Comparison of ENCODE assay signal across 10 cellular contexts in genomic region chr1:206693592-206693991, GRCh38. TPM values are rescaled to one million over a fixed set of nuclear protein-coding genes. Genes with fewer than 3 reads are reported as not detected.
DNase-seq lines count a peak whose midpoint lies in the region; ATAC-seq and TF ChIP-seq lines count a peak whose summit lies in the region.
"Had no signal": no experiment of that assay in that cellular context is flagged by ENCODE, and none has a peak within 500 bp of the region (broad histone marks: within the 10 kb centered on the region; RNA-seq: fewer than 3 reads in every experiment).

No MANE protein-coding gene starts in this region.

- intact Hi-C loops in naive thymus-derived CD4-positive, alpha-beta T cell (cut with micrococcal nuclease): no loop called here

- no peak for ATAC-seq in activated T-cell treated with anti-CD3 and anti-CD28 coated beads, Interleukin-2, amount 50 U/mL, for 72 hours (replicated peaks in 1 of 2)
- no peak for ATAC-seq in naive thymus-derived CD4-positive, alpha-beta T cell

- H3K36me3 ChIP-seq in liver (ENCODE audit: control insufficient read depth in 4 of 4, insufficient read depth in 3 of 4, low read depth in 1 of 4, low read length in 3 of 4): peaks cover 0 to 3% (median 0%) of the 10 kb centered on the region in 4 donors
- H3K36me3 ChIP-seq in naive thymus-derived CD4-positive, alpha-beta T cell (ENCODE audit: control insufficient read depth in 2 of 3, insufficient read depth in 3 of 3, low read length in 3 of 3): peaks cover 0 to 29% (median 4%) of the 10 kb centered on the region in 3 experiments

- H3K9me3 ChIP-seq in liver (ENCODE audit: control insufficient read depth in 4 of 4, low read length in 3 of 4): no peaks in the 10 kb centered on the region
- no peaks in the 10 kb centered on the region for H3K9me3 ChIP-seq in naive thymus-derived CD4-positive, alpha-beta T cell (ENCODE audit: control insufficient read depth in 2 of 3, low read length in 3 of 3)

- H3K4me3 Mint-ChIP-seq in activated T-cell treated with anti-CD3 and anti-CD28 coated beads, Interleukin-2, amount 50 U/mL, for 72 hours: no peak overlapping the region
- no peak overlapping the region for H3K4me3 Mint-ChIP-seq in naive thymus-derived CD4-positive, alpha-beta T cell

- H3K4me1 Mint-ChIP-seq in activated T-cell treated with anti-CD3 and anti-CD28 coated beads, Interleukin-2, amount 50 U/mL, for 72 hours (ENCODE audit: low read depth): peaks cover 80% of the 10 kb centered on the region
- H3K4me1 Mint-ChIP-seq in naive thymus-derived CD4-positive, alpha-beta T cell: peaks cover 59 to 95% (median 89%) of the 10 kb centered on the region in 7 donors

- H3K27me3 Mint-ChIP-seq in activated T-cell treated with anti-CD3 and anti-CD28 coated beads, Interleukin-2, amount 50 U/mL, for 72 hours (ENCODE audit: low read depth): no peaks in the 10 kb centered on the region
- H3K27me3 Mint-ChIP-seq in naive thymus-derived CD4-positive, alpha-beta T cell: no peaks in the 10 kb centered on the region

- DNase-seq in LHCN-M2 (ENCODE audit: low read depth): peak; percentile 51
- DNase-seq in dermis blood vessel endothelial cell: peak; percentile 59
- DNase-seq in stromal cell of bone marrow (ENCODE audit: low read depth): peak; percentile 68
- DNase-seq in ureter (ENCODE audit: low spot score): no peak
- DNase-seq in activated T-cell treated with anti-CD3 and anti-CD28 coated beads, Interleukin-2, amount 50 U/mL, for 72 hours: no peak
- no peak for DNase-seq in naive thymus-derived CD4-positive, alpha-beta T cell
- no peak for DNase-seq in putamen (ENCODE audit: low spot score)
- DNase-seq: activated CD8-positive, alpha-beta memory T cell treated with anti-CD3 and anti-CD28 coated beads, Interleukin-2, amount 50 U/mL, for 4 hours; DMS53 had no signal

- H3K9me3 Mint-ChIP-seq in activated T-cell treated with anti-CD3 and anti-CD28 coated beads, Interleukin-2, amount 50 U/mL, for 72 hours: no peaks in the 10 kb centered on the region
- peaks cover 0 to 2% (median 0%) of the 10 kb centered on the region in 11 donors for H3K9me3 Mint-ChIP-seq in naive thymus-derived CD4-positive, alpha-beta T cell

- POLR2A ChIA-PET in naive thymus-derived CD4-positive, alpha-beta T cell (lab: Charles Lee): interaction anchor here (0.6 kb wide), 1 partner anchor 131 kb away, joined by 4 read pairs; no protein-coding TSS in a partner anchor

- no peak overlapping the region for H3K4me3 ChIP-seq in liver (ENCODE audit: low read depth in 1 of 3, low read length in 3 of 3)
- no peak overlapping the region for H3K4me3 ChIP-seq in naive thymus-derived CD4-positive, alpha-beta T cell (ENCODE audit: low read length)

- CTCF ChIA-PET in naive thymus-derived CD4-positive, alpha-beta T cell (lab: Charles Lee): no interaction called here

- H3K36me3 Mint-ChIP-seq in activated T-cell treated with anti-CD3 and anti-CD28 coated beads, Interleukin-2, amount 50 U/mL, for 72 hours (ENCODE audit: insufficient read depth in 2 of 2): peaks cover 2 to 17% of the 10 kb centered on the region in 2 donors
- H3K36me3 Mint-ChIP-seq in naive thymus-derived CD4-positive, alpha-beta T cell: peaks cover 9 to 40% (median 20%) of the 10 kb centered on the region in 5 donors

- peaks cover 49 to 74% (median 60%) of the 10 kb centered on the region in 4 donors for H3K4me1 ChIP-seq in liver (ENCODE audit: control insufficient read depth in 4 of 4, insufficient read depth in 4 of 4, low read length in 3 of 4)
- H3K4me1 ChIP-seq in naive thymus-derived CD4-positive, alpha-beta T cell (ENCODE audit: control insufficient read depth in 2 of 2, insufficient read depth in 2 of 2, low read length in 2 of 2): peaks cover 11 to 34% of the 10 kb centered on the region in 2 donors

- 32% methylated on average over 7 of the region's 7 CpGs for WGBS in liver

- no peak overlapping the region for H3K27ac Mint-ChIP-seq in activated T-cell treated with anti-CD3 and anti-CD28 coated beads, Interleukin-2, amount 50 U/mL, for 72 hours
- peak overlapping the region in 2 of 9 donors; percentile 37 to 53 for H3K27ac Mint-ChIP-seq in naive thymus-derived CD4-positive, alpha-beta T cell

- TF ChIP-seq CTCF in liver (IDR thresholded peaks at IDR 0.05; ENCODE audit: low read depth, low read length, missing input control): no peak

- no peaks in the 10 kb centered on the region for H3K27me3 ChIP-seq in liver (ENCODE audit: control insufficient read depth in 4 of 4, insufficient read depth in 4 of 4, low read length in 3 of 4)
- H3K27me3 ChIP-seq in naive thymus-derived CD4-positive, alpha-beta T cell (ENCODE audit: control insufficient read depth in 2 of 2, insufficient read depth in 2 of 2, low read length in 2 of 2): no peaks in the 10 kb centered on the region

- TF ChIP-seq RAD21 in liver (IDR thresholded peaks at IDR 0.05): no peak

- H3K9ac ChIP-seq in liver (ENCODE audit: low read depth in 1 of 2, low read length in 2 of 2): no peak overlapping the region

- peak overlapping the region; percentile 80 to 87 for H3K27ac ChIP-seq in liver (ENCODE audit: low read depth in 1 of 2, low read length in 2 of 2)
- no peak overlapping the region for H3K27ac ChIP-seq in naive thymus-derived CD4-positive, alpha-beta T cell (ENCODE audit: low read depth, low read length)

TF ChIP-seq in liver, 16 proteins besides CTCF, POLR2A, EP300 and RAD21 (continues in another document):
- TF ChIP-seq SP1 (IDR thresholded peaks at IDR 0.05) (peak; percentile 2), RXRA (IDR thresholded peaks at IDR 0.05) (peak in 1 of 2 donors; percentile 77), ATF3 (IDR thresholded peaks at IDR 0.05) (no peak), HNF4G (IDR thresholded peaks at IDR 0.05) (no peak), MAX (IDR thresholded peaks at IDR 0.05) (peak; percentile 52), TAF1 (conservative IDR thresholded peaks at IDR 0.05) (no peak), EGR1 (IDR thresholded peaks at IDR 0.05; ENCODE audit: low read depth in 2 of 2) (peak in 1 of 2 donors; percentile 53), FOXA1 (IDR thresholded peaks at IDR 0.05) (no peak), GABPA (IDR thresholded peaks at IDR 0.05 in 1 of 2, conservative IDR thresholded peaks at IDR 0.05 in 1 of 2) (no peak), YY1 (IDR thresholded peaks at IDR 0.05) (no peak), HNF4A (conservative IDR thresholded peaks at IDR 0.05) (peak; percentile 23 to 67), FOXA2 (IDR thresholded peaks at IDR 0.05) (no peak)
- TF ChIP-seq, protein P1, sequence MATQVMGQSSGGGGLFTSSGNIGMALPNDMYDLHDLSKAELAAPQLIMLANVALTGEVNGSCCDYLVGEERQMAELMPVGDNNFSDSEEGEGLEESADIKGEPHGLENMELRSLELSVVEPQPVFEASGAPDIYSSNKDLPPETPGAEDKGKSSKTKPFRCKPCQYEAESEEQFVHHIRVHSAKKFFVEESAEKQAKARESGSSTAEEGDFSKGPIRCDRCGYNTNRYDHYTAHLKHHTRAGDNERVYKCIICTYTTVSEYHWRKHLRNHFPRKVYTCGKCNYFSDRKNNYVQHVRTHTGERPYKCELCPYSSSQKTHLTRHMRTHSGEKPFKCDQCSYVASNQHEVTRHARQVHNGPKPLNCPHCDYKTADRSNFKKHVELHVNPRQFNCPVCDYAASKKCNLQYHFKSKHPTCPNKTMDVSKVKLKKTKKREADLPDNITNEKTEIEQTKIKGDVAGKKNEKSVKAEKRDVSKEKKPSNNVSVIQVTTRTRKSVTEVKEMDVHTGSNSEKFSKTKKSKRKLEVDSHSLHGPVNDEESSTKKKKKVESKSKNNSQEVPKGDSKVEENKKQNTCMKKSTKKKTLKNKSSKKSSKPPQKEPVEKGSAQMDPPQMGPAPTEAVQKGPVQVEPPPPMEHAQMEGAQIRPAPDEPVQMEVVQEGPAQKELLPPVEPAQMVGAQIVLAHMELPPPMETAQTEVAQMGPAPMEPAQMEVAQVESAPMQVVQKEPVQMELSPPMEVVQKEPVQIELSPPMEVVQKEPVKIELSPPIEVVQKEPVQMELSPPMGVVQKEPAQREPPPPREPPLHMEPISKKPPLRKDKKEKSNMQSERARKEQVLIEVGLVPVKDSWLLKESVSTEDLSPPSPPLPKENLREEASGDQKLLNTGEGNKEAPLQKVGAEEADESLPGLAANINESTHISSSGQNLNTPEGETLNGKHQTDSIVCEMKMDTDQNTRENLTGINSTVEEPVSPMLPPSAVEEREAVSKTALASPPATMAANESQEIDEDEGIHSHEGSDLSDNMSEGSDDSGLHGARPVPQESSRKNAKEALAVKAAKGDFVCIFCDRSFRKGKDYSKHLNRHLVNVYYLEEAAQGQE (IDR thresholded peaks at IDR 0.05): no peak

RNA-seq across cellular contexts. Expression of gene MAPKAPK2, which starts 8.9 kb away (rescaled TPM):
- total RNA-seq in LHCN-M2 (2014; rRNA removed) (41.7 and 49.4 TPM in 2 replicates), dermis blood vessel endothelial cell (33.7 and 50.8 TPM in 2 replicates), liver (10 to 100 TPM in 1 of 2 donors, 1 to 10 TPM in 1; 9.1 to 20.3 TPM), ureter (69.8 TPM)
- 68.7 TPM for polyA plus RNA-seq in LHCN-M2 (2012)
- 10 to 100 TPM in 1 of 2 donors, 1 to 10 TPM in 1; 7.5 to 24.5 TPM for polyA plus RNA-seq in liver
- 100 to 1,000 TPM; 101 to 102 TPM for total RNA-seq in activated T-cell treated with anti-CD3 and anti-CD28 coated beads, Interleukin-2, amount 50 U/mL, for 72 hours
- 100 to 1,000 TPM in 1 of 5 experiments, 10 to 100 TPM in 4; 49.6 to 123 (median 80.5) TPM for total RNA-seq in naive thymus-derived CD4-positive, alpha-beta T cell
- polyA plus RNA-seq in naive thymus-derived CD4-positive, alpha-beta T cell: 1 to 10 TPM; 1.4 to 2.0 TPM

RNA-seq across cellular contexts. Expression of gene DYRK3, which starts 58.3 kb away (rescaled TPM):
- 30.5 and 31.0 TPM in 2 replicates for total RNA-seq in LHCN-M2 (2014; rRNA removed)
- 9.1 TPM for polyA plus RNA-seq in LHCN-M2 (2012)
- 11.4 and 12.6 TPM in 2 replicates for total RNA-seq in dermis blood vessel endothelial cell
- 10 to 100 TPM in 1 of 2 donors, 1 to 10 TPM in 1; 7.8 to 41.8 TPM for total RNA-seq in liver
- polyA plus RNA-seq in liver: 1 to 10 TPM; 1.5 to 2.1 TPM
- 4.8 TPM for total RNA-seq in ureter
- total RNA-seq in activated T-cell treated with anti-CD3 and anti-CD28 coated beads, Interleukin-2, amount 50 U/mL, for 72 hours: 1 to 10 TPM; 5.9 to 8.7 TPM
- total RNA-seq in naive thymus-derived CD4-positive, alpha-beta T cell: 1 to 10 TPM in 2 of 5 experiments, under 1 TPM in 3; 0.22 to 8.2 (median 0.69) TPM
- polyA plus RNA-seq in naive thymus-derived CD4-positive, alpha-beta T cell: not detected

Comparison
In these comparisons a context has a peak if more than half of its experiments do, and no peak if none do; other contexts are left out.
1. DNase-seq: peak in LHCN-M2 (single experiment), dermis blood vessel endothelial cell (single experiment) and stromal cell of bone marrow (single experiment); none in ureter (single experiment), activated T-cell treated with anti-CD3 and anti-CD28 coated beads, Interleukin-2, amount 50 U/mL, for 72 hours (0 of 2), naive thymus-derived CD4-positive, alpha-beta T cell (0 of 9) and putamen (single experiment).